ENCODE assay signal across 11 cellular contexts in genomic region chr20:31594558-31595379, GRCh38. TPM values are rescaled to one million over a fixed set of nuclear protein-coding genes. Genes with fewer than 3 reads are reported as not detected.
A peak's percentile ranks its signal among the peaks of the same experiment; 100 is the strongest.
DNase-seq lines count a peak whose midpoint lies in the region; ATAC-seq and TF ChIP-seq lines count a peak whose summit lies in the region.
"Had no signal": no experiment of that assay in that cellular context is flagged by ENCODE, and none has a peak within 500 bp of the region (broad histone marks: within the 10 kb centered on the region; RNA-seq: fewer than 3 reads in every experiment).

No MANE protein-coding gene starts in this region.

- H3K27ac Mint-ChIP-seq in Calu3 (ENCODE audit: unreplicated experiment), result peak overlapping the region; percentile 80
- H3K27ac Mint-ChIP-seq in neural crest cell (ENCODE audit: unreplicated experiment), result peak overlapping the region; percentile 32

- no peaks in the 10 kb centered on the region for H3K27me3 ChIP-seq in RWPE2 (ENCODE audit: insufficient read depth, poor library complexity, severe bottlenecking)

- peak overlapping the region; percentile 2 for H3K4me3 ChIP-seq in RWPE2 (ENCODE audit: severe bottlenecking)

- DNase-seq in Calu3 (peak; percentile 81), RWPE2 (ENCODE audit: low spot score) (no peak), Right ventricle myocardium inferior (ENCODE audit: missing footprints) (no peak), neural crest cell (ENCODE audit: low read depth, low spot score) (no peak), kidney glomerular epithelial cell (lab: John Stamatoyannopoulos, UW) (no peak), AG08396 (ENCODE audit: low spot score) (no peak)
- DNase-seq: nucleus accumbens; stimulated activated CD8-positive, alpha-beta memory T cell treated with anti-CD3 and anti-CD28 coated beads, Interleukin-4, amount 100 ng/mL, for 48 hours had no signal

- H3K36me3 Mint-ChIP-seq in Calu3 (ENCODE audit: insufficient read depth, unreplicated experiment), result peaks cover 32% of the 10 kb centered on the region
- no peaks in the 10 kb centered on the region for H3K36me3 Mint-ChIP-seq in neural crest cell (ENCODE audit: low read depth)
- H3K36me3 Mint-ChIP-seq: activated naive CD4-positive, alpha-beta T cell treated with anti-CD3 and anti-CD28 coated beads, Interleukin-2, amount 50 U/mL, for 72 hours had no signal

- peaks cover 48% of the 10 kb centered on the region for H3K4me1 Mint-ChIP-seq in Calu3 (ENCODE audit: low read depth, unreplicated experiment)
- H3K4me1 Mint-ChIP-seq in neural crest cell, result peaks cover 29% of the 10 kb centered on the region

- peak overlapping the region; percentile 80 for H3K27ac ChIP-seq in RWPE2 (ENCODE audit: poor library complexity, severe bottlenecking)

- no peaks in the 10 kb centered on the region for H3K9me3 ChIP-seq in RWPE2 (ENCODE audit: severe bottlenecking)

- ATAC-seq in RWPE2 (ENCODE audit: low read depth) (no peak), Right ventricle myocardium inferior (peak; percentile 19), GM19467 (IDR thresholded peaks at IDR 0.05; ENCODE audit: unreplicated experiment) (no peak), HG03439 (IDR thresholded peaks at IDR 0.05; ENCODE audit: unreplicated experiment) (no peak)
- ATAC-seq: activated naive CD4-positive, alpha-beta T cell treated with anti-CD3 and anti-CD28 coated beads, Interleukin-2, amount 50 U/mL, for 72 hours had no signal

- TF ChIP-seq CTCF in Calu3 (IDR thresholded peaks at IDR 0.05; ENCODE audit: unreplicated experiment) (no peak), RWPE2 (IDR thresholded peaks at IDR 0.05; ENCODE audit: poor library complexity, severe bottlenecking) (no peak), neural crest cell (conservative IDR thresholded peaks at IDR 0.05) (no peak)

- H3K27me3 Mint-ChIP-seq in Calu3 (ENCODE audit: unreplicated experiment) (no peaks in the 10 kb centered on the region), neural crest cell (ENCODE audit: low read depth) (no peaks in the 10 kb centered on the region)

- H3K4me3 Mint-ChIP-seq in Calu3 (ENCODE audit: low read depth, unreplicated experiment) (peak overlapping the region; percentile 75), neural crest cell (peak overlapping the region; percentile 0)

- intact Hi-C loops in Calu3 (cut with micrococcal nuclease; ENCODE audit: unreplicated experiment), result no loop called here
- intact Hi-C loops in Right ventricle myocardium inferior (cut with DNase I), result loop anchor here (2.0 kb wide), 1 partner anchor 14 kb away; no protein-coding TSS in a partner anchor

- no peaks in the 10 kb centered on the region for H3K36me3 ChIP-seq in RWPE2 (ENCODE audit: low read depth)

- CTCF ChIA-PET in Calu3 (lab: Charles Lee), result interaction anchor here (0.6 to 2.3 kb wide), 8 partner anchors 10 to 37 kb away, joined by 3 to 13 read pairs (median 6); partner anchors contain the start of gene ID1

- BruUV-seq in Calu3 (replicated peaks; lab: Mats Ljungman, UMichigan), result TSS peak; percentile 98

- H3K9me3 Mint-ChIP-seq in Calu3 (ENCODE audit: low read depth, unreplicated experiment) (no peaks in the 10 kb centered on the region), neural crest cell (no peaks in the 10 kb centered on the region)
- H3K9me3 Mint-ChIP-seq: activated naive CD4-positive, alpha-beta T cell treated with anti-CD3 and anti-CD28 coated beads, Interleukin-2, amount 50 U/mL, for 72 hours had no signal

- peaks cover 36% of the 10 kb centered on the region for H3K4me1 ChIP-seq in RWPE2 (ENCODE audit: insufficient read depth, poor library complexity, severe bottlenecking)

RNA-seq across cellular contexts. Expression of gene ID1, which starts 10.3 kb away (rescaled TPM):
- total RNA-seq in Calu3 (2022), result 347 and 431 TPM in 2 replicates
- 98.9 TPM for total RNA-seq in Right ventricle myocardium inferior
- 4.3 and 5.8 TPM in 2 replicates for total RNA-seq in neural crest cell

RNA-seq across cellular contexts. Expression of gene COX4I2, which starts 42.9 kb away (rescaled TPM):
- not detected in 2 replicates for total RNA-seq in Calu3 (2022)
- 7.1 TPM for total RNA-seq in Right ventricle myocardium inferior
- not detected in 2 replicates for total RNA-seq in neural crest cell
- total RNA-seq: activated naive CD4-positive, alpha-beta T cell treated with anti-CD3 and anti-CD28 coated beads, Interleukin-2, amount 50 U/mL, for 72 hours had no signal

Comparison
In these comparisons a context has a peak if more than half of its experiments do, and no peak if none do; other contexts are left out.
1. RNA of gene ID1, which starts 10.3 kb away (total RNA-seq): 347 to 431 TPM in Calu3 and 98.9 TPM in Right ventricle myocardium inferior (single experiment); 4.3 to 5.8 TPM in neural crest cell; every median in the first group is over 10 times any median in the second.